21 cellular contexts compared by ENCODE assay signal in the genomic region with DNA sequence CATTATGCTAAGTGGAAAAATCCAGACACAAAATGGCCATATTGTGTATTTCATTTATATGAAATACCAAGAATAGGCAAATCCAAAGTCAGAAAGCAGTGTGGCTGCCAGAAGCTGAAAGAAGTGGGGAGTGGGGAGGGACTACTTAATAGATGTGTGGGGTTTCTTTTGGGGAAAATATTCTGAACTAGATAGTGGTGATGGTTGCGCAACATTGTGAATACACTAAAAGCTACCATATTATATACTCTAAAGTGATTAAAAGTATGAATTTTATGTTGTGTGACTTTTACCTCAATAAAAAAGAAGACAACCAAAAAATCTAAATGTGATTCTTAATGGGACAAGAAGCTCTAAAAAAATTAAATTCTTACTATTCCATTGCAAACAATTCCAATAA.
DNase-seq lines count a peak whose midpoint lies in the region; ATAC-seq, FAIRE-seq and TF ChIP-seq lines count a peak whose summit lies in the region.
"Had no signal": no experiment of that assay in that cellular context is flagged by ENCODE, and none has a peak within 500 bp of the region (broad histone marks: within the 10 kb centered on the region; RNA-seq: fewer than 3 reads in every experiment).

No MANE protein-coding gene starts in this region.

- ATAC-seq in HepG2: no peak
- no peak for ATAC-seq in right lobe of liver

- H4K20me1 ChIP-seq in HepG2 (ENCODE audit: insufficient read depth, low read length): no peaks in the 10 kb centered on the region
- H4K20me1 ChIP-seq: BLaER1 had no signal

- no peak overlapping the region for H3K4me3 Mint-ChIP-seq in activated naive CD4-positive, alpha-beta T cell treated with anti-CD3 and anti-CD28 coated beads for 36 hours
- H3K4me3 Mint-ChIP-seq: B cell; CD4-positive, CD25-positive, alpha-beta regulatory T cell; CD8-positive, alpha-beta memory T cell had no signal

- H3K4me1 ChIP-seq in HepG2 (ENCODE audit: insufficient read depth, low read length): no peaks in the 10 kb centered on the region
- no peaks in the 10 kb centered on the region for H3K4me1 ChIP-seq in right lobe of liver
- no peaks in the 10 kb centered on the region for H3K4me1 ChIP-seq in thyroid gland
- H3K4me1 ChIP-seq: BLaER1 had no signal

- 34% methylated on average over 1 of the region's 1 CpG for WGBS in HepG2 (ENCODE audit: low lambda C conversion rate)
- 22% methylated on average over 1 of the region's 1 CpG for WGBS in right lobe of liver (ENCODE audit: insufficient coverage, low coverage, low lambda C conversion rate, missing lambda C conversion rate)
- WGBS in thyroid gland, 2 donors: 94% methylated on average over 1 of the region's 1 CpG

- H3K9me3 Mint-ChIP-seq in activated naive CD4-positive, alpha-beta T cell treated with anti-CD3 and anti-CD28 coated beads for 36 hours: no peaks in the 10 kb centered on the region
- H3K9me3 Mint-ChIP-seq: CD4-positive, CD25-positive, alpha-beta regulatory T cell; CD8-positive, alpha-beta memory T cell had no signal

- H3K27me3 ChIP-seq in HepG2 (ENCODE audit: control insufficient read depth in 1 of 2, insufficient read depth in 2 of 2, low read length in 2 of 2) (0 out of 5 replicates have a peak, but pooled peaks cover 0 to 5% of the 10 kb centered on the region in 2 experiments), right lobe of liver (no peaks in the 10 kb centered on the region), thyroid gland (no peaks in the 10 kb centered on the region)
- H3K27me3 ChIP-seq: BLaER1 had no signal

- TF ChIP-seq CTCF in HepG2 (CRISPR knock-in tag; IDR thresholded peaks at IDR 0.05) (no peak), right lobe of liver (IDR thresholded peaks at IDR 0.05) (no peak), thyroid gland (IDR thresholded peaks at IDR 0.05) (no peak)

- H3K79me2 ChIP-seq in HepG2 (ENCODE audit: insufficient read depth, low read length): no peaks in the 10 kb centered on the region

- in situ Hi-C loops in HepG2 (cut with HindIII; ENCODE audit: extremely low pct_ligation_motif_present, low pct_unique_long_range_greater_than_20kb): loop anchor here (5.0 kb wide), 1 partner anchor 61 kb away; no protein-coding TSS in a partner anchor

- no peak overlapping the region for H3K9ac ChIP-seq in HepG2 (ENCODE audit: insufficient read depth, low read depth, low read length)
- H3K9ac ChIP-seq: BLaER1 had no signal

- H3K27me3 Mint-ChIP-seq in activated naive CD4-positive, alpha-beta T cell treated with anti-CD3 and anti-CD28 coated beads for 36 hours (ENCODE audit: low read depth): no peaks in the 10 kb centered on the region
- H3K27me3 Mint-ChIP-seq: B cell; CD4-positive, CD25-positive, alpha-beta regulatory T cell; CD8-positive, alpha-beta memory T cell had no signal

- no peak overlapping the region for H3K4me2 ChIP-seq in HepG2 (ENCODE audit: low read depth, low read length)
- H3K4me2 ChIP-seq: BLaER1 had no signal

- DNase-seq in activated naive CD4-positive, alpha-beta T cell treated with anti-CD3 and anti-CD28 coated beads for 36 hours: no peak
- DNase-seq in activated naive CD4-positive, alpha-beta T cell treated with anti-CD3 and anti-CD28 coated beads, Interleukin-2, amount 50 U/mL, for 16 hours: no peak
- DNase-seq in HepG2 (ENCODE audit: low spot score) (no peak), right lobe of liver (no peak), thyroid gland (no peak), DMS 273 (lab: John Stamatoyannopoulos, UW; ENCODE audit: unreplicated experiment) (no peak)
- DNase-seq: CD4-positive, CD25-positive, alpha-beta regulatory T cell; CD8-positive, alpha-beta memory T cell; DMS53; DMS79 treated with DMSO at 0.1 percent for 48 hours; GF-D8; GOT3; H7; HCEC 1CT had no signal

- H3K36me3 Mint-ChIP-seq in activated naive CD4-positive, alpha-beta T cell treated with anti-CD3 and anti-CD28 coated beads for 36 hours (ENCODE audit: low read depth): no peaks in the 10 kb centered on the region
- H3K36me3 Mint-ChIP-seq: CD4-positive, CD25-positive, alpha-beta regulatory T cell; CD8-positive, alpha-beta memory T cell had no signal

- intact Hi-C loops in activated naive CD4-positive, alpha-beta T cell treated with anti-CD3 and anti-CD28 coated beads for 36 hours (cut with micrococcal nuclease): no loop called here
- intact Hi-C loops in HepG2 (cut with micrococcal nuclease; ENCODE audit: unreplicated experiment): loop anchor here (10.0 kb wide), 1 partner anchor 152 kb away; no protein-coding TSS in a partner anchor
- intact Hi-C loops in right lobe of liver (cut with DNase I): no loop called here
- intact Hi-C loops in thyroid gland (cut with DNase I): loop anchor here (5.0 kb wide), 1 partner anchor 156 kb away; no protein-coding TSS in a partner anchor

- CTCF ChIA-PET in activated naive CD4-positive, alpha-beta T cell treated with anti-CD3 and anti-CD28 coated beads for 36 hours (lab: Charles Lee): no interaction called here
- CTCF ChIA-PET in HepG2 (lab: Yijun Ruan, JAX; ENCODE audit: low intra/inter-chr PET ratio, low total read pairs): interaction anchor here (1.5 to 4.5 kb wide), 2 partner anchors 58 to 71 kb away, joined by 4 to 67 read pairs; no protein-coding TSS in a partner anchor

- no peak overlapping the region for H3K4me3 ChIP-seq in HepG2 (replicated peaks in 1 of 3; ENCODE audit: insufficient read depth in 1 of 3, low read depth in 2 of 3, low read length in 3 of 3)
- no peak overlapping the region for H3K4me3 ChIP-seq in right lobe of liver
- no peak overlapping the region for H3K4me3 ChIP-seq in thyroid gland (replicated peaks in 1 of 3)
- H3K4me3 ChIP-seq: BLaER1 had no signal

- no peaks in the 10 kb centered on the region for H3K4me1 Mint-ChIP-seq in activated naive CD4-positive, alpha-beta T cell treated with anti-CD3 and anti-CD28 coated beads for 36 hours (ENCODE audit: low read depth)
- H3K4me1 Mint-ChIP-seq: CD4-positive, CD25-positive, alpha-beta regulatory T cell; CD8-positive, alpha-beta memory T cell had no signal

- TF ChIP-seq POLR2A in HepG2 (IDR thresholded peaks at IDR 0.05; ENCODE audit: insufficient read depth in 1 of 2, low read depth in 2 of 2, low read length in 2 of 2) (no peak), right lobe of liver (IDR thresholded peaks at IDR 0.05) (no peak), thyroid gland (IDR thresholded peaks at IDR 0.05) (no peak)

- no peak for FAIRE-seq in HepG2 (lab: Jason Lieb, UNC)
- FAIRE-seq: D721Med, GM12891, GM18507 had no signal

- H3K36me3 ChIP-seq in HepG2 (replicated peaks in 1 of 2; ENCODE audit: control insufficient read depth in 1 of 2, insufficient read depth in 2 of 2, low read length in 2 of 2) (no peaks in the 10 kb centered on the region), right lobe of liver (no peaks in the 10 kb centered on the region), thyroid gland (no peaks in the 10 kb centered on the region)
- H3K36me3 ChIP-seq: BLaER1 had no signal

- peak overlapping the region; percentile 61 for H3K27ac Mint-ChIP-seq in activated naive CD4-positive, alpha-beta T cell treated with anti-CD3 and anti-CD28 coated beads for 36 hours
- H3K27ac Mint-ChIP-seq: B cell had no signal

- H3K9me3 ChIP-seq in HepG2 (ENCODE audit: low read length) (no peaks in the 10 kb centered on the region), right lobe of liver (no peaks in the 10 kb centered on the region), thyroid gland (no peaks in the 10 kb centered on the region)
- H3K9me3 ChIP-seq: BLaER1 had no signal

- H3K27ac ChIP-seq in HepG2 (ENCODE audit: extremely low read length, insufficient read depth, low read length) (no peak overlapping the region), right lobe of liver (no peak overlapping the region), thyroid gland (no peak overlapping the region)
- H3K27ac ChIP-seq: BLaER1, C4-2B had no signal

- no peak for TF ChIP-seq RAD21 in HepG2 (CRISPR knock-in tag; IDR thresholded peaks at IDR 0.05)
- TF ChIP-seq RAD21 in Ishikawa (IDR thresholded peaks at IDR 0.05; ENCODE audit: low read depth): no peak

- POLR2A ChIA-PET in HepG2 (lab: Yijun Ruan, JAX): no interaction called here

- no peak overlapping the region for H2AFZ ChIP-seq in HepG2 (ENCODE audit: low read length)

- BruUV-seq in HepG2 (replicated peaks; lab: Mats Ljungman, UMichigan): no TSS peak

- TF ChIP-seq EP300 in HepG2 (IDR thresholded peaks at IDR 0.05; ENCODE audit: low read depth in 2 of 2, low read length in 2 of 2): no peak
- no peak for TF ChIP-seq EP300 in HepG2 (CRISPR knock-in tag; IDR thresholded peaks at IDR 0.05; ENCODE audit: borderline replicate concordance)
- no peak for TF ChIP-seq EP300 in Ishikawa (IDR thresholded peaks at IDR 0.05; ENCODE audit: borderline replicate concordance)

TF ChIP-seq in HepG2, 621 proteins besides CTCF, POLR2A, EP300 and RAD21:
- TF ChIP-seq ZNF652 (CRISPR knock-in tag; IDR thresholded peaks at IDR 0.05; ENCODE audit: borderline replicate concordance, low read depth) (no peak), CEBPB (IDR thresholded peaks at IDR 0.05; ENCODE audit: borderline replicate concordance, low read depth, low read length) (peak; percentile 90)

TF ChIP-seq in Ishikawa, 13 proteins besides CTCF, POLR2A, EP300 and RAD21 (continues in another document):
- TF ChIP-seq, protein P1, sequence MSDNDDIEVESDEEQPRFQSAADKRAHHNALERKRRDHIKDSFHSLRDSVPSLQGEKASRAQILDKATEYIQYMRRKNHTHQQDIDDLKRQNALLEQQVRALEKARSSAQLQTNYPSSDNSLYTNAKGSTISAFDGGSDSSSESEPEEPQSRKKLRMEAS (IDR thresholded peaks at IDR 0.05): no peak
- TF ChIP-seq CREB1 (IDR thresholded peaks at IDR 0.05; ENCODE audit: low read depth): no peak
- peak; percentile 60 for TF ChIP-seq CEBPB (IDR thresholded peaks at IDR 0.05)
- no peak for TF ChIP-seq TCF12 (IDR thresholded peaks at IDR 0.05; ENCODE audit: low read depth)
- TF ChIP-seq YY1 (IDR thresholded peaks at IDR 0.05; ENCODE audit: low read depth): no peak

Comparison
In these comparisons a context has a peak if more than half of its experiments do, and no peak if none do; other contexts are left out.
1. intact Hi-C loops: an anchor here in HepG2 (10.0 kb wide) and thyroid gland (5.0 kb wide); none called in activated naive CD4-positive, alpha-beta T cell treated with anti-CD3 and anti-CD28 coated beads for 36 hours and right lobe of liver.